22 cellular contexts compared by ENCODE assay signal in the genomic region with DNA sequence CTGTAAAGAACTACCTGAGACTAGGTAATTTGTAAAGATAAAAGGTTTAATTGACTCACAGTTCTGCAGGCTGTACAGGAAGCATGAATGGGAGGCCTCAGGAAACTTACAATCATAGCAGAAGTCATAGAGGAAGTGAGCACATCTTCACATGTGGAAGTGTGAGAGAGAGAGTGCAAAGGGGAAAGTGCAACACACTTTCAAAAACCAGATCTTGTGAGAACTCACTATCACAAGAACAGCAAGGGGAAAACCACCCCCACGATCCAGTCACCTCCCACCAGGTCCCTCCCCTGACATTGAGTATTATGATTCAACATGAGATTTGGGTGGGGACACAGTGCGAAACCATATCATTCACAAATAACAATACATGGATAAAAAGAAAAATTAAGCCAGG. TPM values are rescaled to one million over a fixed set of nuclear protein-coding genes. Genes with fewer than 3 reads are reported as not detected.
DNase-seq lines count a peak whose midpoint lies in the region; ATAC-seq and TF ChIP-seq lines count a peak whose summit lies in the region.
"Had no signal": no experiment of that assay in that cellular context is flagged by ENCODE, and none has a peak within 500 bp of the region (broad histone marks: within the 10 kb centered on the region; RNA-seq: fewer than 3 reads in every experiment).

No MANE protein-coding gene starts in this region.

- CTCF ChIA-PET in activated naive CD4-positive, alpha-beta T cell treated with anti-CD3 and anti-CD28 coated beads for 36 hours (lab: Charles Lee): no interaction called here
- CTCF ChIA-PET in activated B cell treated with CpG ODN at 0.5 μM for 24 hours (lab: Charles Lee): no interaction called here

- no peak overlapping the region for H3K4me3 Mint-ChIP-seq in activated naive CD4-positive, alpha-beta T cell treated with anti-CD3 and anti-CD28 coated beads for 36 hours
- no peak overlapping the region for H3K4me3 Mint-ChIP-seq in activated B cell treated with CpG ODN at 0.5 μM for 24 hours
- H3K4me3 Mint-ChIP-seq in activated naive CD8-positive, alpha-beta T cell treated with anti-CD3 and anti-CD28 coated beads for 36 hours: no peak overlapping the region
- H3K4me3 Mint-ChIP-seq: H9, T-cell had no signal

- H3K36me3 Mint-ChIP-seq in activated naive CD4-positive, alpha-beta T cell treated with anti-CD3 and anti-CD28 coated beads for 36 hours (ENCODE audit: low read depth): peaks cover 38% of the 10 kb centered on the region
- peaks cover 50% of the 10 kb centered on the region for H3K36me3 Mint-ChIP-seq in activated B cell treated with CpG ODN at 0.5 μM for 24 hours (ENCODE audit: low read depth)
- peaks cover 63% of the 10 kb centered on the region for H3K36me3 Mint-ChIP-seq in activated naive CD8-positive, alpha-beta T cell treated with anti-CD3 and anti-CD28 coated beads for 36 hours

- ATAC-seq in activated B cell treated with CpG ODN at 0.5 μM for 24 hours (ENCODE audit: low read depth) (no peak), GM21528 (IDR thresholded peaks at IDR 0.05; ENCODE audit: low FRiP score, unreplicated experiment) (no peak)
- ATAC-seq: left ventricle myocardium superior, T-cell had no signal

- peaks cover 21% of the 10 kb centered on the region for H3K9me3 Mint-ChIP-seq in activated naive CD4-positive, alpha-beta T cell treated with anti-CD3 and anti-CD28 coated beads for 36 hours
- peaks cover 15% of the 10 kb centered on the region for H3K9me3 Mint-ChIP-seq in activated B cell treated with CpG ODN at 0.5 μM for 24 hours
- peaks cover 17% of the 10 kb centered on the region for H3K9me3 Mint-ChIP-seq in activated naive CD8-positive, alpha-beta T cell treated with anti-CD3 and anti-CD28 coated beads for 36 hours

- no peaks in the 10 kb centered on the region for H3K27me3 Mint-ChIP-seq in activated naive CD4-positive, alpha-beta T cell treated with anti-CD3 and anti-CD28 coated beads for 36 hours (ENCODE audit: low read depth)
- H3K27me3 Mint-ChIP-seq in activated B cell treated with CpG ODN at 0.5 μM for 24 hours: no peaks in the 10 kb centered on the region
- no peaks in the 10 kb centered on the region for H3K27me3 Mint-ChIP-seq in activated naive CD8-positive, alpha-beta T cell treated with anti-CD3 and anti-CD28 coated beads for 36 hours
- H3K27me3 Mint-ChIP-seq: T-cell had no signal

- peak; percentile 51 for DNase-seq in activated naive CD4-positive, alpha-beta T cell treated with anti-CD3 and anti-CD28 coated beads for 36 hours
- DNase-seq in activated naive CD4-positive, alpha-beta T cell (lab: John Stamatoyannopoulos, UW): no peak
- DNase-seq in activated B cell treated with CpG ODN at 0.5 μM for 24 hours (no peak), NCI-H69 (lab: John Stamatoyannopoulos, UW) (no peak), NCI-H2029 treated with DMSO at 0.1 percent for 48 hours (lab: John Stamatoyannopoulos, UW) (no peak)
- no peak for DNase-seq in activated naive CD8-positive, alpha-beta T cell treated with anti-CD3 and anti-CD28 coated beads for 36 hours
- DNase-seq in stimulated activated CD4-positive, alpha-beta T cell treated with anti-CD3 and anti-CD28 coated beads, Interleukin-4, amount 100 ng/mL, for 1 hour: peak; percentile 17
- DNase-seq: activated effector memory CD4-positive, alpha-beta T cell treated with anti-CD3 and anti-CD28 coated beads, Interleukin-2, amount 50 U/mL, for 16 hours; anterior cingulate cortex; Caco-2; DND-41; effector CD8-positive, alpha-beta T cell; glutamatergic neuron; H9; left ventricle myocardium superior; NCI-H1417 treated with DMSO at 0.1 percent for 48 hours; NCI-H774; occipital lobe; stomach; T-cell; thyroid gland had no signal

- no peak for TF ChIP-seq CTCF in activated B cell treated with CpG ODN at 0.5 μM for 24 hours (IDR thresholded peaks at IDR 0.05)

- H3K27ac Mint-ChIP-seq in activated naive CD4-positive, alpha-beta T cell treated with anti-CD3 and anti-CD28 coated beads for 36 hours: peak overlapping the region; percentile 81
- H3K27ac Mint-ChIP-seq in activated B cell treated with CpG ODN at 0.5 μM for 24 hours: peak overlapping the region; percentile 1
- peak overlapping the region; percentile 72 for H3K27ac Mint-ChIP-seq in activated naive CD8-positive, alpha-beta T cell treated with anti-CD3 and anti-CD28 coated beads for 36 hours
- H3K27ac Mint-ChIP-seq: H9, T-cell had no signal

- intact Hi-C loops in activated naive CD4-positive, alpha-beta T cell treated with anti-CD3 and anti-CD28 coated beads for 36 hours (cut with micrococcal nuclease): no loop called here
- intact Hi-C loops in activated B cell treated with CpG ODN at 0.5 μM for 24 hours (cut with micrococcal nuclease): no loop called here

- peaks cover 49% of the 10 kb centered on the region for H3K4me1 Mint-ChIP-seq in activated naive CD4-positive, alpha-beta T cell treated with anti-CD3 and anti-CD28 coated beads for 36 hours (ENCODE audit: low read depth)
- peaks cover 32% of the 10 kb centered on the region for H3K4me1 Mint-ChIP-seq in activated B cell treated with CpG ODN at 0.5 μM for 24 hours
- peaks cover 40% of the 10 kb centered on the region for H3K4me1 Mint-ChIP-seq in activated naive CD8-positive, alpha-beta T cell treated with anti-CD3 and anti-CD28 coated beads for 36 hours

- POLR2A ChIA-PET in activated B cell treated with CpG ODN at 0.5 μM for 24 hours (lab: Charles Lee): no interaction called here

RNA-seq across cellular contexts. Expression of a gene that starts 24.5 kb away (rescaled TPM):
- 10 to 100 TPM; 29.6 to 38.0 TPM for total RNA-seq in activated naive CD4-positive, alpha-beta T cell treated with anti-CD3 and anti-CD28 coated beads for 36 hours
- 36.6 and 52.5 TPM in 2 replicates for total RNA-seq in activated B cell treated with CpG ODN at 0.5 μM for 24 hours
- 10 to 100 TPM; 56.9 to 59.9 TPM for total RNA-seq in activated naive CD8-positive, alpha-beta T cell treated with anti-CD3 and anti-CD28 coated beads for 36 hours

RNA-seq across cellular contexts. Expression of a gene that starts 29.6 kb away (rescaled TPM):
- 100 to 1,000 TPM; 132 to 141 TPM for total RNA-seq in activated naive CD4-positive, alpha-beta T cell treated with anti-CD3 and anti-CD28 coated beads for 36 hours
- 47.1 and 53.3 TPM in 2 replicates for total RNA-seq in activated B cell treated with CpG ODN at 0.5 μM for 24 hours
- total RNA-seq in activated naive CD8-positive, alpha-beta T cell treated with anti-CD3 and anti-CD28 coated beads for 36 hours: 100 to 1,000 TPM; 157 to 158 TPM

Comparison
In these comparisons a context has a peak if more than half of its experiments do, and no peak if none do; other contexts are left out.
1. DNase-seq: peak in activated naive CD4-positive, alpha-beta T cell treated with anti-CD3 and anti-CD28 coated beads for 36 hours (single experiment) and stimulated activated CD4-positive, alpha-beta T cell treated with anti-CD3 and anti-CD28 coated beads, Interleukin-4, amount 100 ng/mL, for 1 hour (single experiment); none in activated naive CD4-positive, alpha-beta T cell (0 of 4), activated B cell treated with CpG ODN at 0.5 μM for 24 hours (single experiment), activated naive CD8-positive, alpha-beta T cell treated with anti-CD3 and anti-CD28 coated beads for 36 hours (single experiment), NCI-H69 (single experiment) and NCI-H2029 treated with DMSO at 0.1 percent for 48 hours (single experiment).
2. H3K27ac Mint-ChIP-seq: peak in every context shown above with its lines; median percentile 81 in activated naive CD4-positive, alpha-beta T cell treated with anti-CD3 and anti-CD28 coated beads for 36 hours; 72 in activated naive CD8-positive, alpha-beta T cell treated with anti-CD3 and anti-CD28 coated beads for 36 hours; 1 in activated B cell treated with CpG ODN at 0.5 μM for 24 hours.